ENCODE assay signal across 17 cellular contexts in genomic region chr14:103574104-103574503, GRCh38. TPM values are rescaled to one million over a fixed set of nuclear protein-coding genes. Genes with fewer than 3 reads are reported as not detected.
DNase-seq lines count a peak whose midpoint lies in the region; ATAC-seq and TF ChIP-seq lines count a peak whose summit lies in the region.
"Had no signal": no experiment of that assay in that cellular context is flagged by ENCODE, and none has a peak within 500 bp of the region (broad histone marks: within the 10 kb centered on the region; RNA-seq: fewer than 3 reads in every experiment).

No MANE protein-coding gene starts in this region.

- peaks cover 69% of the 10 kb centered on the region for H3K79me2 ChIP-seq in mammary epithelial cell (ENCODE audit: insufficient read depth, low read length)

- H3K9me3 ChIP-seq in A673 (ENCODE audit: low read depth, low read length, poor library complexity, severe bottlenecking) (no peaks in the 10 kb centered on the region), SK-N-MC (ENCODE audit: low read depth, low read length) (no peaks in the 10 kb centered on the region), right cardiac atrium (ENCODE audit: control insufficient read depth, low read length) (no peaks in the 10 kb centered on the region), mammary epithelial cell (replicated peaks; ENCODE audit: insufficient read depth, low read length) (no peaks in the 10 kb centered on the region)
- H3K9me3 ChIP-seq: BLaER1 treated with 17β-estradiol and CSF1 and Interleukin-3, amounts not matched to agents 10 nM and 100 nM had no signal

- no peaks in the 10 kb centered on the region for H4K20me1 ChIP-seq in mammary epithelial cell (ENCODE audit: insufficient read depth, low read length)

- no peak overlapping the region for H3K9ac ChIP-seq in SK-N-MC (ENCODE audit: insufficient read length)
- H3K9ac ChIP-seq in mammary epithelial cell (ENCODE audit: insufficient read depth, low read length) = no peak overlapping the region
- H3K9ac ChIP-seq: BLaER1 treated with 17β-estradiol and CSF1 and Interleukin-3, amounts not matched to agents 10 nM and 100 nM had no signal

- peaks cover 31% of the 10 kb centered on the region for H3K36me3 Mint-ChIP-seq in nephron progenitor cell (ENCODE audit: low read depth)
- H3K36me3 Mint-ChIP-seq in stimulated activated memory B cell treated with anti-CD40 and anti-IgM and Interleukin-4, amounts not matched to agents 10 μg/mL and 1 μg/mL and 100 μg/mL, for 72 hours = peaks cover 25% of the 10 kb centered on the region

- TF ChIP-seq CTCF in A673 (conservative IDR thresholded peaks at IDR 0.05; ENCODE audit: low read depth, low read length) = no peak
- no peak for TF ChIP-seq CTCF in nephron progenitor cell (IDR thresholded peaks at IDR 0.05)
- TF ChIP-seq CTCF in mammary epithelial cell (conservative IDR thresholded peaks at IDR 0.05 in 1 of 2, IDR thresholded peaks at IDR 0.05 in 1 of 2; ENCODE audit: extremely low read depth in 1 of 2, insufficient read depth in 1 of 2, low read depth in 1 of 2, low read length in 2 of 2) = no peak

- no peak overlapping the region for H3K4me3 ChIP-seq in A673 (ENCODE audit: low read depth, low read length, poor library complexity, severe bottlenecking)
- H3K4me3 ChIP-seq in SK-N-MC = no peak overlapping the region
- H3K4me3 ChIP-seq in right cardiac atrium (ENCODE audit: low read length) = no peak overlapping the region
- H3K4me3 ChIP-seq in mammary epithelial cell (replicated peaks in 1 of 3; ENCODE audit: insufficient read depth in 1 of 3, low read depth in 2 of 3, low read length in 3 of 3) = no peak overlapping the region
- H3K4me3 ChIP-seq: BLaER1 treated with 17β-estradiol and CSF1 and Interleukin-3, amounts not matched to agents 10 nM and 100 nM had no signal

- POLR2A ChIA-PET in A673 (lab: Charles Lee; ENCODE audit: low non-redundant PET) = no interaction called here

- no peak overlapping the region for H3K4me3 Mint-ChIP-seq in nephron progenitor cell
- H3K4me3 Mint-ChIP-seq in stimulated activated memory B cell treated with anti-CD40 and anti-IgM and Interleukin-4, amounts not matched to agents 10 μg/mL and 1 μg/mL and 100 μg/mL, for 72 hours = no peak overlapping the region
- H3K4me3 Mint-ChIP-seq: CD8-positive, alpha-beta memory T cell had no signal

- CTCF ChIA-PET in A673 (lab: Charles Lee) = no interaction called here
- CTCF ChIA-PET in mammary epithelial cell (lab: Charles Lee; ENCODE audit: low non-redundant PET) = no interaction called here

- dilution Hi-C loops in mammary epithelial cell (cut with HindIII; ENCODE audit: low sequenced_read_pairs) = loop anchor here (5.0 kb wide), 1 partner anchor 63 kb away; no protein-coding TSS in a partner anchor

- in situ Hi-C loops in mammary epithelial cell (cut with MboI; ENCODE audit: low sequenced_read_pairs in 2 of 2) = loop anchor here in 1 of 2 donors (10.0 kb wide), 1 partner anchor 341 kb away; no protein-coding TSS in a partner anchor

- TSS peak; percentile 23 for BruUV-seq in A673 (replicated peaks; lab: Mats Ljungman, UMichigan)
- BruUV-seq in mammary epithelial cell (replicated peaks; lab: Mats Ljungman, UMichigan) = no TSS peak

- intact Hi-C loops in A673 (cut with micrococcal nuclease; ENCODE audit: unreplicated experiment) = loop anchor here (5.0 to 10.0 kb wide), 2 partner anchors 108 to 411 kb away; no protein-coding TSS in a partner anchor
- intact Hi-C loops in right cardiac atrium (cut with DNase I) = loop anchor here in 1 of 4 donors (10.0 kb wide), 1 partner anchor 121 kb away; no protein-coding TSS in a partner anchor
- intact Hi-C loops in mammary epithelial cell (cut with micrococcal nuclease) = loop anchor here (5.0 to 10.0 kb wide), 2 partner anchors 233 to 411 kb away; no protein-coding TSS in a partner anchor

- H2AFZ ChIP-seq in mammary epithelial cell (ENCODE audit: low read depth, low read length) = no peak overlapping the region

- peaks cover 38% of the 10 kb centered on the region for H3K4me1 Mint-ChIP-seq in nephron progenitor cell
- H3K4me1 Mint-ChIP-seq in stimulated activated memory B cell treated with anti-CD40 and anti-IgM and Interleukin-4, amounts not matched to agents 10 μg/mL and 1 μg/mL and 100 μg/mL, for 72 hours = peaks cover 11% of the 10 kb centered on the region

- 65% methylated on average over 6 of the region's 6 CpGs for WGBS in right cardiac atrium
- 98% methylated on average over 5 of the region's 6 CpGs for WGBS in mammary epithelial cell (ENCODE audit: low coverage, missing lambda C conversion rate)

- DNase-seq in A673 (ENCODE audit: low spot score) (no peak), SK-N-MC (ENCODE audit: low read depth, low spot score) (no peak), right cardiac atrium (no peak), nephron progenitor cell (no peak), mammary epithelial cell (no peak), D341Med (ENCODE audit: low spot score) (no peak)
- DNase-seq: CD8-positive, alpha-beta memory T cell; DND-41; H7; KG1; MV-4-11; NCI-H1417 treated with DMSO at 0.1 percent for 48 hours; NCI-H1930; NCI-H526 had no signal

- no peak overlapping the region for H3K4me2 ChIP-seq in mammary epithelial cell (ENCODE audit: insufficient read depth, low read depth, low read length)
- H3K4me2 ChIP-seq: BLaER1 treated with 17β-estradiol and CSF1 and Interleukin-3, amounts not matched to agents 10 nM and 100 nM had no signal

- H3K27ac ChIP-seq in A673 (ENCODE audit: low read depth, low read length, poor library complexity, severe bottlenecking) (no peak overlapping the region), SK-N-MC (0 out of 2 replicates have a peak overlapping the region, but pooled peaks have one; percentile 1), right cardiac atrium (ENCODE audit: low read length) (no peak overlapping the region), mammary epithelial cell (ENCODE audit: insufficient read depth, low read depth, low read length) (no peak overlapping the region)
- H3K27ac ChIP-seq: BLaER1 treated with 17β-estradiol and CSF1 and Interleukin-3, amounts not matched to agents 10 nM and 100 nM had no signal

- H3K4me1 ChIP-seq in A673 (ENCODE audit: insufficient read depth, low read length, poor library complexity, severe bottlenecking) = peaks cover 19% of the 10 kb centered on the region
- H3K4me1 ChIP-seq in right cardiac atrium (ENCODE audit: control insufficient read depth, insufficient read depth, low read length) = no peaks in the 10 kb centered on the region
- H3K4me1 ChIP-seq in mammary epithelial cell (ENCODE audit: insufficient read depth, low read length) = peaks cover 14% of the 10 kb centered on the region

- H3K9me3 Mint-ChIP-seq in nephron progenitor cell = no peaks in the 10 kb centered on the region
- H3K9me3 Mint-ChIP-seq in stimulated activated memory B cell treated with anti-CD40 and anti-IgM and Interleukin-4, amounts not matched to agents 10 μg/mL and 1 μg/mL and 100 μg/mL, for 72 hours = no peaks in the 10 kb centered on the region
- H3K9me3 Mint-ChIP-seq: CD8-positive, alpha-beta memory T cell had no signal

- H3K27me3 Mint-ChIP-seq in nephron progenitor cell (ENCODE audit: low read depth, poor library complexity) = no peaks in the 10 kb centered on the region
- H3K27me3 Mint-ChIP-seq in stimulated activated memory B cell treated with anti-CD40 and anti-IgM and Interleukin-4, amounts not matched to agents 10 μg/mL and 1 μg/mL and 100 μg/mL, for 72 hours = no peaks in the 10 kb centered on the region
- H3K27me3 Mint-ChIP-seq: CD8-positive, alpha-beta memory T cell had no signal

- peak overlapping the region; percentile 67 for H3K27ac Mint-ChIP-seq in nephron progenitor cell
- no peak overlapping the region for H3K27ac Mint-ChIP-seq in stimulated activated memory B cell treated with anti-CD40 and anti-IgM and Interleukin-4, amounts not matched to agents 10 μg/mL and 1 μg/mL and 100 μg/mL, for 72 hours

- peak; percentile 36 to 74 for ATAC-seq in right cardiac atrium
- ATAC-seq in HG03354 (IDR thresholded peaks at IDR 0.05; ENCODE audit: poor library complexity, severe bottlenecking, unreplicated experiment) = no peak
- ATAC-seq in stimulated activated memory B cell treated with anti-CD40 and anti-IgM and Interleukin-4, amounts not matched to agents 10 μg/mL and 1 μg/mL and 100 μg/mL, for 72 hours = no peak

- H3K36me3 ChIP-seq in A673 (ENCODE audit: insufficient read depth, low read length, poor library complexity, severe bottlenecking) (peaks cover 15% of the 10 kb centered on the region), SK-N-MC (ENCODE audit: insufficient read depth, low read length) (peaks cover 20% of the 10 kb centered on the region), mammary epithelial cell (ENCODE audit: insufficient read depth, low read length) (peaks cover 14% of the 10 kb centered on the region)

- H3K27me3 ChIP-seq in A673 (replicated peaks; ENCODE audit: insufficient read depth, low read depth, low read length, poor library complexity) (no peaks in the 10 kb centered on the region), right cardiac atrium (ENCODE audit: control insufficient read depth, insufficient read depth) (no peaks in the 10 kb centered on the region), mammary epithelial cell (ENCODE audit: insufficient read depth, low read length) (no peaks in the 10 kb centered on the region)
- H3K27me3 ChIP-seq: BLaER1 treated with 17β-estradiol and CSF1 and Interleukin-3, amounts not matched to agents 10 nM and 100 nM had no signal

RNA-seq across cellular contexts. Expression of gene COA8, which starts 11.3 kb away (rescaled TPM):
- total RNA-seq in A673 (2021) (48.6 and 51.0 TPM in 2 replicates), right cardiac atrium (10 to 100 TPM; 33.8 to 43.5 (median 41.7) TPM), mammary epithelial cell (10 to 100 TPM; 22.3 to 49.3 TPM)
- polyA plus RNA-seq in right cardiac atrium (60.8 TPM), mammary epithelial cell (18.1 TPM)
- polyA minus RNA-seq in mammary epithelial cell = not detected

RNA-seq across cellular contexts. Expression of gene BAG5, which starts 11.6 kb away (rescaled TPM):
- total RNA-seq in A673 (2021) = 35.4 and 39.8 TPM in 2 replicates
- 10 to 100 TPM; 18.9 to 23.6 (median 19.5) TPM for total RNA-seq in right cardiac atrium
- 7.7 TPM for polyA plus RNA-seq in right cardiac atrium
- total RNA-seq in mammary epithelial cell = 10 to 100 TPM; 31.3 to 39.0 TPM
- polyA plus RNA-seq in mammary epithelial cell = 9.1 TPM
- 25.3 TPM for polyA minus RNA-seq in mammary epithelial cell

RNA-seq across cellular contexts. Expression of gene TRMT61A, which starts 45.1 kb away (rescaled TPM):
- total RNA-seq in A673 (2021) = 19.3 and 23.6 TPM in 2 replicates
- 1 to 10 TPM; 4.8 to 6.9 (median 6.5) TPM for total RNA-seq in right cardiac atrium
- polyA plus RNA-seq in right cardiac atrium = 6.2 TPM
- 10 to 100 TPM in 1 of 2 donors, 1 to 10 TPM in 1; 8.8 to 13.3 TPM for total RNA-seq in mammary epithelial cell
- 7.7 TPM for polyA plus RNA-seq in mammary epithelial cell
- polyA minus RNA-seq in mammary epithelial cell = 3.9 TPM

RNA-seq across cellular contexts. Expression of gene CKB, which starts 51.5 kb away (rescaled TPM):
- total RNA-seq in A673 (2021) (118 and 183 TPM in 2 replicates), right cardiac atrium (100 to 1,000 TPM; 478 to 697 (median 542) TPM), mammary epithelial cell (10 to 100 TPM in 1 of 2 donors, 1 to 10 TPM in 1; 8.7 to 45.8 TPM)
- polyA plus RNA-seq in right cardiac atrium (843 TPM), mammary epithelial cell (6.4 TPM)
- polyA minus RNA-seq in mammary epithelial cell = not detected

RNA-seq across cellular contexts. Expression of gene KLC1, which starts 54.9 kb away (rescaled TPM):
- total RNA-seq in A673 (2021) = 163 and 171 TPM in 2 replicates
- 100 to 1,000 TPM; 110 to 137 (median 129) TPM for total RNA-seq in right cardiac atrium
- polyA plus RNA-seq in right cardiac atrium = 112 TPM
- 100 to 1,000 TPM; 216 to 237 TPM for total RNA-seq in mammary epithelial cell
- 102 TPM for polyA plus RNA-seq in mammary epithelial cell
- polyA minus RNA-seq in mammary epithelial cell = 142 TPM

Comparison
In these comparisons a context has a peak if more than half of its experiments do, and no peak if none do; other contexts are left out.
1. ATAC-seq: peak in right cardiac atrium (2 of 2); none in HG03354 (single experiment) and stimulated activated memory B cell treated with anti-CD40 and anti-IgM and Interleukin-4, amounts not matched to agents 10 μg/mL and 1 μg/mL and 100 μg/mL, for 72 hours (single experiment).